In the genomic region with DNA sequence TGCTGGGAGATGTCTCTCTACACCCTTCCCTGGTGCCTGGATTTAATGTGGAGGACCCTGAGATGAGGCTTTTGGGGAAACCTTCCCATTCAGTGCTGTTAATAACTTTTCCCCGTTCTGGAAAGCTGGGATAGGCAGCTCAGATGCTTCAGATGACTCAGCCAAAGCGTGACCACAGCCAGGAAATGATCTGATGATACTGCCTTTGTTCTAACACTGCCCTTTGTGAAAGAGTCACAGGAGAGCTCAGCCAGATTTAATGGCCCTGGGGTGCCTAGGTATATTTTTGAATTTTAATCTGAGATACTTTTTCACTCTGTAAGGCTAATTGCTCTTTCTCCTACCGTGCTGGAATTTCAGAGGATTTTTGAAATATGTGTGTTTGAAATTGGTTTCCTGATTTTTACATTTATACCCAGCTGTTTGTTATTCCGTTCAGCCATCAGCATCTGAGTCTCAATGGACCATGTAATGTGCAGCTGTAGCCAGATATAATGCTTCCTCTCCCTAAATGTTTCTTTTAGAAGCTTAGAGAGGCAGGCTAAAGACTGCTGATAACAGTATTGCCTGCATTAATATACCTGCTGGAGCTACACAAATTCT, we compare ENCODE assay signal across 2 cellular contexts.
TF ChIP-seq lines count a peak whose summit lies in the region.

No MANE protein-coding gene starts in this region.

TF ChIP-seq in endothelial cell of umbilical vein, 7 proteins besides CTCF, POLR2A, EP300 and RAD21 (continued from another document):
- TF ChIP-seq POLR2AphosphoS5 (IDR thresholded peaks at IDR 0.05; ENCODE audit: insufficient read depth, low read depth, low read length) (peak; percentile 52), EZH2 (IDR thresholded peaks at IDR 0.05; ENCODE audit: borderline replicate concordance, low read depth, low read length, severe bottlenecking) (no peak), FOS (IDR thresholded peaks at IDR 0.05; ENCODE audit: borderline replicate concordance, insufficient read depth, low read length) (peak; percentile 95), GATA2 (IDR thresholded peaks at IDR 0.05; ENCODE audit: insufficient read depth, insufficient read length, low read depth, low read length) (peak; percentile 70), MYC (IDR thresholded peaks at IDR 0.05; ENCODE audit: low read depth, low read length) (no peak)
TF ChIP-seq in endothelial cell of umbilical vein: peak in this region for 4.

TF ChIP-seq in SK-N-SH, 30 proteins besides CTCF, POLR2A, EP300 and RAD21 (continued from another document):
- TF ChIP-seq ZBTB33 (IDR thresholded peaks at IDR 0.05; ENCODE audit: borderline replicate concordance, low read depth) (no peak), TAF1 (IDR thresholded peaks at IDR 0.05; ENCODE audit: borderline replicate concordance, low read depth, low read length) (no peak), MAX (IDR thresholded peaks at IDR 0.05; ENCODE audit: low read depth) (no peak)
